In genomic region chr12:78121969-78122610, GRCh38 we compare ENCODE assay signal across 16 cellular contexts.
DNase-seq lines count a peak whose midpoint lies in the region; ATAC-seq and TF ChIP-seq lines count a peak whose summit lies in the region.
"Had no signal": no experiment of that assay in that cellular context is flagged by ENCODE, and none has a peak within 500 bp of the region (broad histone marks: within the 10 kb centered on the region; RNA-seq: fewer than 3 reads in every experiment).

No MANE protein-coding gene starts in this region.

- H3K4me1 ChIP-seq in lower lobe of right lung: no peaks in the 10 kb centered on the region
- H3K4me1 ChIP-seq: Caco-2 had no signal

- no peak overlapping the region for H3K27ac ChIP-seq in lower lobe of right lung

- intact Hi-C loops in lower lobe of right lung (cut with DNase I): no loop called here

- ATAC-seq in lower lobe of right lung: no peak
- ATAC-seq: naive thymus-derived CD4-positive, alpha-beta T cell had no signal

- no peak for TF ChIP-seq CTCF in fibroblast of mammary gland (conservative IDR thresholded peaks at IDR 0.05; ENCODE audit: control insufficient read depth, insufficient read depth, low read depth, low read length)
- TF ChIP-seq CTCF in lower lobe of right lung (IDR thresholded peaks at IDR 0.05): no peak

- H3K4me3 ChIP-seq in MG63 (no peak overlapping the region), fibroblast of mammary gland (ENCODE audit: control insufficient read depth, low read depth, low read length) (no peak overlapping the region), lower lobe of right lung (no peak overlapping the region)

- DNase-seq in MG63 (peak; percentile 44), SK-MEL-5 (ENCODE audit: low read depth, low spot score) (peak; percentile 15), fibroblast of mammary gland (ENCODE audit: low read depth) (peak; percentile 62), smooth muscle cell of the brain vasculature (ENCODE audit: low read depth, low spot score) (peak; percentile 86), lower lobe of right lung (no peak), Ammon's horn (ENCODE audit: low spot score) (no peak), NCI-H524 treated with DMSO at 0.1 percent for 48 hours (lab: John Stamatoyannopoulos, UW) (no peak)
- DNase-seq: activated CD4-positive, alpha-beta T cell treated with anti-CD3 and anti-CD28 coated beads, Interleukin-2, amount 10 ng/mL, durations not matched to agents 7 days and 5 days; activated CD8-positive, alpha-beta memory T cell treated with anti-CD3 and anti-CD28 coated beads, Interleukin-2, amount 50 U/mL, for 48 hours; activated gamma-delta T cell; amniotic stem cell; Caco-2; naive thymus-derived CD4-positive, alpha-beta T cell; NCI-H2171; stimulated activated CD4-positive, alpha-beta T cell treated with anti-CD3 and anti-CD28 coated beads, Interleukin-1b, Interleukin-23, amount 100 ng/mL, for 48 hours; trophoblast cell had no signal

- in situ Hi-C loops in SK-MEL-5 (cut with HindIII; ENCODE audit: low pct_unique_long_range_greater_than_20kb, low sequenced_read_pairs): loop anchor here (25.0 kb wide), 1 partner anchor 110 kb away; no protein-coding TSS in a partner anchor

- H3K9me3 ChIP-seq in MG63 (no peaks in the 10 kb centered on the region), lower lobe of right lung (no peaks in the 10 kb centered on the region)
- H3K9me3 ChIP-seq: Caco-2 had no signal

- no peaks in the 10 kb centered on the region for H3K27me3 ChIP-seq in MG63
- no peaks in the 10 kb centered on the region for H3K27me3 ChIP-seq in lower lobe of right lung (ENCODE audit: low read depth)

- H3K36me3 ChIP-seq in MG63 (no peaks in the 10 kb centered on the region; the same call in 1 of the 2 replicates), lower lobe of right lung (no peaks in the 10 kb centered on the region)

Comparison
In these comparisons a context has a peak if more than half of its experiments do, and no peak if none do; other contexts are left out.
1. DNase-seq: peak in MG63 (single experiment), SK-MEL-5 (single experiment), fibroblast of mammary gland (single experiment) and smooth muscle cell of the brain vasculature (single experiment); none in lower lobe of right lung (single experiment), Ammon's horn (single experiment) and NCI-H524 treated with DMSO at 0.1 percent for 48 hours (single experiment).